15 cellular contexts compared by ENCODE assay signal in the genomic region with DNA sequence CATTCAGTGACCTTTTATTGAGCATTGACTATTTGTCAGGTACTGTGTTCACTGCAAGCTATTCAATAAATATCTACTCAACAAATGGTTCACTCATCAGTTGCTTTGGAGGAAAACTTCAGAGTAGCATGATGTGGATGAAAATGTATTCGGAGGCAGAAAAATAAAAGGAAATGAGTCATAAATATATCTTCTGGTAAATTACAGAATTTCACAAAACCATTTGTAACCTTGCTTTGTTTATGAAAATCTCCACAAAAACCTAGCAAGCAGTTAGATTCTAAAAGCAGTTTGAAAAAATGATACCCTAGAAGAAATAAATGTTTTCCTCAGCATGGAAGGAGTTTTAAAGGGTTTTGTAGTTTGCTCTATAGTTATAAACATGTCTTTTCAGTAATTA.
"Had no signal": no experiment of that assay in that cellular context is flagged by ENCODE, and none has a peak within 500 bp of the region (broad histone marks: within the 10 kb centered on the region; RNA-seq: fewer than 3 reads in every experiment).

No MANE protein-coding gene starts in this region.

- H3K36me3 ChIP-seq: stomach, upper lobe of left lung had no signal

- H3K4me3 ChIP-seq: lung, stomach, testis, upper lobe of left lung had no signal

- H3K4me1 ChIP-seq: testis, upper lobe of left lung had no signal

- H3K9me3 ChIP-seq: stomach, testis, upper lobe of left lung had no signal

- H3K27ac ChIP-seq: testis, upper lobe of left lung had no signal

- ATAC-seq: activated naive CD4-positive, alpha-beta T cell treated with anti-CD3 and anti-CD28 coated beads, Interleukin-2, amount 50 U/mL, for 72 hours; left lobe of liver; stimulated activated effector memory CD8-positive, alpha-beta T cell treated with anti-CD3 and anti-CD28 coated beads, Interleukin-12 subunit alpha, Interleukin-12 subunit beta, amount 100 ng/mL, for 72 hours had no signal

- DNase-seq: activated CD4-positive, alpha-beta T cell treated with anti-CD3 and anti-CD28 coated beads, Interleukin-2, amount 50 U/mL, for 4 hours; activated gamma-delta T cell treated with Interleukin-2 at 50 U/mL for 16 hours; amniotic stem cell; cortex of kidney; hypothalamus; kidney; naive B cell; stimulated activated CD4-positive, alpha-beta T cell treated with anti-CD3 and anti-CD28 coated beads, Interleukin-4, amount 100 ng/mL, for 1 hour; stomach; testis; upper lobe of left lung had no signal

- H3K27me3 ChIP-seq: stomach, testis, upper lobe of left lung had no signal
